Comparison of ENCODE assay signal across 1 cellular context in the genomic region with DNA sequence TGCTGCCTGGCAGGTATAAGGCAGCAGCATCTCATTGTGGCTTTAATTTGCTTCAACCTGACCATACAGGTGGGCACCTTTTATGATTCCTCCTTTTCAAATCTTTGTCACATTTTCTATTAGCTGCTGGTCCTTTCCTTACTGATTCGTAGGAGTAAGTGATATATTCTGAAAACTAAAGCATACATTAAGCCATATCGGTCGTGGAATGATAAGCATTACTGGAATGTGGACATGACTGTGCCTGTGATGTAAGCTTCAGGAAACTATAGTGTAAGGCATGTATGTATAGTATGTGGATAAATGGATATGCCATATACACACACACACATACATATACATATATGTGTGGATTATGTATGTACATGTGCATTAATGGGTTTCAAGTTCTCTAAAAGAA.
TF ChIP-seq lines count a peak whose summit lies in the region.

No MANE protein-coding gene starts in this region.

TF ChIP-seq in HepG2, 621 proteins besides CTCF, POLR2A, EP300 and RAD21:
- TF ChIP-seq ZSCAN29 (CRISPR knock-in tag; conservative IDR thresholded peaks at IDR 0.05), result no peak
- TF ChIP-seq TEAD3 (CRISPR knock-in tag; optimal IDR thresholded peaks at IDR 0.05; ENCODE audit: borderline replicate concordance), result peak; percentile 92
- TF ChIP-seq SMARCC2 (IDR thresholded peaks at IDR 0.05), result no peak
- TF ChIP-seq ZNF841 (CRISPR knock-in tag; IDR thresholded peaks at IDR 0.05; ENCODE audit: borderline replicate concordance), result no peak
TF ChIP-seq in HepG2: peak in this region for 1.
